Comparison of ENCODE assay signal across 14 cellular contexts in the genomic region with DNA sequence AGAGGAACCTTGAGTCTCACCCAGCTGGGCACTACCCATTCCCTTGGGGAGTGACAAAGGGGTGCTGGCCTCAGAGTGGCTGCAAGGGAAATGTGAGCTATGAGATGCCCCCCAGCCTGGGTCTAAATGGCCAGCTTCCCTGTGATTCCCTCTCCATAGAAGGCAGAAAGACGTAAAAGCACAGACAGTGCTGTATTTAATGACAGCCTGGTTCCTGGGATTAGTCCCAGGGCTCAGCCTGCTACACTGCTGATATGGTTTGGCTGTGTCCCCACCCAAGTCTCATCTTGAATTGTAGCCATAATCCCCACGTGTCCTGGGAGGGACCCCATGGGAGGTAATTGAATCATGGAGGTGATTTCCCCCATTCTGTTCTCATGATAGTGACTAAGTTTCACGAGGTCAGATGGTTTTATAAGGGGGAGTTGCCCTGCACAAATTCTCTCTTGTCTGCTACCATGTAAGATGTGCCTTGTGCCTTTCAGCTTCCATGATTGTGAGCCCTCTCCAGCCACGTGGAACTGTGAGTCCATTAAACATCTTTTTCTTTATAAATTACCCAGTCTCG. TPM values are rescaled to one million over a fixed set of nuclear protein-coding genes. Genes with fewer than 3 reads are reported as not detected.
"Had no signal": no experiment of that assay in that cellular context is flagged by ENCODE, and none has a peak within 500 bp of the region (broad histone marks: within the 10 kb centered on the region; RNA-seq: fewer than 3 reads in every experiment).

No MANE protein-coding gene starts in this region.

- H3K27me3 ChIP-seq: cardiac muscle cell, transverse colon had no signal

- H3K36me3 ChIP-seq: cardiac muscle cell, prostate gland, transverse colon had no signal

- H3K4me1 ChIP-seq: prostate gland, transverse colon had no signal

- H3K27ac ChIP-seq: cardiac muscle cell, epithelial cell of prostate, prostate gland, transverse colon had no signal

- ATAC-seq: activated naive CD8-positive, alpha-beta T cell treated with anti-CD3 and anti-CD28 coated beads, Interleukin-2, amount 50 U/mL, for 24 hours; naive thymus-derived CD8-positive, alpha-beta T cell; WTC11 had no signal

- H3K9me3 ChIP-seq: prostate gland, transverse colon had no signal

- DNase-seq: activated CD4-positive, alpha-beta T cell treated with anti-CD3 and anti-CD28 coated beads, Interleukin-2, amount 10 ng/mL, durations not matched to agents 24 days and 14 days; activated naive CD4-positive, alpha-beta T cell treated with Interleukin-2 at 50 U/mL for 16 hours; activated naive CD8-positive, alpha-beta T cell treated with anti-CD3 and anti-CD28 coated beads, Interleukin-2, amount 50 U/mL, for 24 hours; cortex of kidney; effector memory CD4-positive, alpha-beta T cell; immature natural killer cell; naive thymus-derived CD8-positive, alpha-beta T cell; stimulated activated CD4-positive, alpha-beta T cell treated with anti-CD3 and anti-CD28 coated beads, Interleukin-15, amount 100 ng/mL, for 24 hours; transverse colon had no signal

- H3K4me3 ChIP-seq: cardiac muscle cell, prostate gland, transverse colon had no signal

RNA-seq across cellular contexts. Expression of a gene that starts 23.9 kb away (rescaled TPM):
- total RNA-seq: activated CD4-positive, alpha-beta T cell treated with anti-CD3 and anti-CD28 coated beads, Interleukin-2, amount 10 ng/mL, durations not matched to agents 24 days and 14 days; astrocyte; naive thymus-derived CD8-positive, alpha-beta T cell; transverse colon had no signal
- polyA plus RNA-seq: immature natural killer cell had no signal
